8 cellular contexts compared by ENCODE assay signal in genomic region chr7:42489299-42489698, GRCh38.
"Had no signal": no experiment of that assay in that cellular context is flagged by ENCODE, and none has a peak within 500 bp of the region (broad histone marks: within the 10 kb centered on the region; RNA-seq: fewer than 3 reads in every experiment).

No MANE protein-coding gene starts in this region.

- H3K9me3 Mint-ChIP-seq: GM23338, HFFc6 had no signal

- H3K27ac Mint-ChIP-seq: GM23338, HFFc6, IgD-negative memory B cell had no signal

- H3K36me3 ChIP-seq: HAP-1 had no signal

- H3K4me1 Mint-ChIP-seq: IgD-negative memory B cell had no signal

- H3K9me3 ChIP-seq: HAP-1 had no signal

- H3K4me3 ChIP-seq: GM23338, HAP-1 had no signal

- FAIRE-seq: H1, HepG2 had no signal

- H3K4me1 ChIP-seq: HAP-1 had no signal

- H3K27ac ChIP-seq: HL-60 had no signal

- DNase-seq: H7, HFFc6 had no signal

- H3K4me3 Mint-ChIP-seq: GM23338, HFFc6, IgD-negative memory B cell had no signal
